ENCODE assay signal across 15 cellular contexts in genomic region chr2:71528749-71529148, GRCh38.
A peak's percentile ranks its signal among the peaks of the same experiment; 100 is the strongest.
DNase-seq lines count a peak whose midpoint lies in the region; ATAC-seq and TF ChIP-seq lines count a peak whose summit lies in the region.
"Had no signal": no experiment of that assay in that cellular context is flagged by ENCODE, and none has a peak within 500 bp of the region (broad histone marks: within the 10 kb centered on the region; RNA-seq: fewer than 3 reads in every experiment).

No MANE protein-coding gene starts in this region.

- H3K27ac Mint-ChIP-seq in WTC11: no peak overlapping the region
- no peak overlapping the region for H3K27ac Mint-ChIP-seq in activated naive CD8-positive, alpha-beta T cell treated with anti-CD3 and anti-CD28 coated beads, Interleukin-2, amount 50 U/mL, for 24 hours
- H3K27ac Mint-ChIP-seq: CD4-positive, alpha-beta T cell; HFFc6 had no signal

- no peak overlapping the region for H3K4me3 ChIP-seq in H7 (ENCODE audit: insufficient read depth, low read depth, low read length)
- H3K4me3 ChIP-seq: GM23248 had no signal

- intact Hi-C loops in sciatic nerve (cut with DNase I): no loop called here

- H3K27me3 Mint-ChIP-seq in WTC11 (ENCODE audit: low read depth): no peaks in the 10 kb centered on the region
- H3K27me3 Mint-ChIP-seq in activated naive CD8-positive, alpha-beta T cell treated with anti-CD3 and anti-CD28 coated beads, Interleukin-2, amount 50 U/mL, for 24 hours: peaks cover 25% of the 10 kb centered on the region

- no peaks in the 10 kb centered on the region for H3K36me3 Mint-ChIP-seq in WTC11
- no peaks in the 10 kb centered on the region for H3K36me3 Mint-ChIP-seq in activated naive CD8-positive, alpha-beta T cell treated with anti-CD3 and anti-CD28 coated beads, Interleukin-2, amount 50 U/mL, for 24 hours (ENCODE audit: low read depth)

- no peaks in the 10 kb centered on the region for H3K27me3 ChIP-seq in H7 (ENCODE audit: control insufficient read depth, insufficient read depth, low read length)

- DNase-seq in H7: peak; percentile 32
- peak; percentile 6 for DNase-seq in WTC11 (ENCODE audit: low spot score)
- DNase-seq in mesenteric fat pad (ENCODE audit: low spot score): peak; percentile 62
- DNase-seq in sciatic nerve (ENCODE audit: low spot score): peak; percentile 45
- no peak for DNase-seq in GM10248 (ENCODE audit: extremely low spot score)
- DNase-seq in AML-193 (lab: John Stamatoyannopoulos, UW): no peak
- no peak for DNase-seq in SK-N-DZ (ENCODE audit: low spot score)
- no peak for DNase-seq in activated naive CD8-positive, alpha-beta T cell treated with anti-CD3 and anti-CD28 coated beads, Interleukin-2, amount 50 U/mL, for 24 hours
- DNase-seq: ACHN, Caco-2, GM23248, HFFc6, IMR-90 had no signal

- no peak for TF ChIP-seq CTCF in WTC11 (IDR thresholded peaks at IDR 0.05)
- no peak for TF ChIP-seq CTCF in GM10248 (IDR thresholded peaks at IDR 0.05; ENCODE audit: control extremely low read depth, extremely low read depth, low read depth, missing control alignments)

- H3K4me1 Mint-ChIP-seq in WTC11: peaks cover 25% of the 10 kb centered on the region
- H3K4me1 Mint-ChIP-seq in activated naive CD8-positive, alpha-beta T cell treated with anti-CD3 and anti-CD28 coated beads, Interleukin-2, amount 50 U/mL, for 24 hours: no peaks in the 10 kb centered on the region

- no peaks in the 10 kb centered on the region for H3K36me3 ChIP-seq in H7 (replicated peaks; ENCODE audit: control insufficient read depth, insufficient read depth, low read length)

- H3K4me3 Mint-ChIP-seq in WTC11: no peak overlapping the region
- no peak overlapping the region for H3K4me3 Mint-ChIP-seq in activated naive CD8-positive, alpha-beta T cell treated with anti-CD3 and anti-CD28 coated beads, Interleukin-2, amount 50 U/mL, for 24 hours
- H3K4me3 Mint-ChIP-seq: CD4-positive, alpha-beta T cell; HFFc6 had no signal

- CTCF ChIA-PET in WTC11 (lab: Charles Lee): interaction anchor here (1.5 to 2.3 kb wide), 2 partner anchors 229 to 269 kb away, joined by 4 to 15 read pairs; no protein-coding TSS in a partner anchor
- CTCF ChIA-PET in GM10248 (lab: Yijun Ruan, JAX): interaction anchor here (1.4 to 2.5 kb wide), 5 partner anchors 10 to 20 kb away, joined by 4 to 18 read pairs (median 5); no protein-coding TSS in a partner anchor

- H3K9me3 Mint-ChIP-seq in WTC11: no peaks in the 10 kb centered on the region
- H3K9me3 Mint-ChIP-seq in activated naive CD8-positive, alpha-beta T cell treated with anti-CD3 and anti-CD28 coated beads, Interleukin-2, amount 50 U/mL, for 24 hours: no peaks in the 10 kb centered on the region
- H3K9me3 Mint-ChIP-seq: CD4-positive, alpha-beta T cell; HFFc6 had no signal

- ATAC-seq in WTC11 (no peak), sciatic nerve (no peak)
- ATAC-seq in activated naive CD8-positive, alpha-beta T cell treated with anti-CD3 and anti-CD28 coated beads, Interleukin-2, amount 50 U/mL, for 24 hours: no peak
- ATAC-seq: HCT116 had no signal

- POLR2A ChIA-PET in WTC11 (lab: Charles Lee): interaction anchor here (0.6 kb wide), 1 partner anchor 1086 kb away, joined by 3 read pairs; no protein-coding TSS in a partner anchor
- POLR2A ChIA-PET in GM10248 (lab: Yijun Ruan, JAX): no interaction called here

TF ChIP-seq in WTC11, 78 proteins besides CTCF, POLR2A, EP300 and RAD21:
- TF ChIP-seq USF1 (CRISPR knock-in tag; IDR thresholded peaks at IDR 0.05): no peak
- TF ChIP-seq NFE2L1 (CRISPR knock-in tag; IDR thresholded peaks at IDR 0.05): no peak
- no peak for TF ChIP-seq PRRX2 (CRISPR knock-in tag; IDR thresholded peaks at IDR 0.05)
- no peak for TF ChIP-seq AR (CRISPR knock-in tag; IDR thresholded peaks at IDR 0.05)
- no peak for TF ChIP-seq E2F4 (CRISPR knock-in tag; IDR thresholded peaks at IDR 0.05; ENCODE audit: borderline replicate concordance, low read depth)
- no peak for TF ChIP-seq IRF1 (CRISPR knock-in tag; IDR thresholded peaks at IDR 0.05)
- no peak for TF ChIP-seq ZNF425 (CRISPR knock-in tag; conservative IDR thresholded peaks at IDR 0.05)
- TF ChIP-seq KAT7 (CRISPR knock-in tag; IDR thresholded peaks at IDR 0.05; ENCODE audit: borderline replicate concordance): no peak
- TF ChIP-seq NR1H2 (CRISPR knock-in tag; IDR thresholded peaks at IDR 0.05): no peak
- TF ChIP-seq NFATC4 (CRISPR knock-in tag; IDR thresholded peaks at IDR 0.05): no peak
- TF ChIP-seq OVOL2 (CRISPR knock-in tag; IDR thresholded peaks at IDR 0.05; ENCODE audit: borderline replicate concordance): no peak
- TF ChIP-seq SMAD3 (CRISPR knock-in tag; IDR thresholded peaks at IDR 0.05; ENCODE audit: borderline replicate concordance): no peak
- TF ChIP-seq ZNF416 (CRISPR knock-in tag; IDR thresholded peaks at IDR 0.05): no peak

Comparison
In these comparisons a context has a peak if more than half of its experiments do, and no peak if none do; other contexts are left out.
1. DNase-seq: peak in H7 (single experiment), WTC11 (single experiment), mesenteric fat pad (single experiment) and sciatic nerve (single experiment); none in GM10248 (single experiment), AML-193 (0 of 2), SK-N-DZ (single experiment) and activated naive CD8-positive, alpha-beta T cell treated with anti-CD3 and anti-CD28 coated beads, Interleukin-2, amount 50 U/mL, for 24 hours (single experiment).